8 cellular contexts compared by ENCODE assay signal in genomic region chr11:79461144-79461543, GRCh38. TPM values are rescaled to one million over a fixed set of nuclear protein-coding genes. Genes with fewer than 3 reads are reported as not detected.
DNase-seq lines count a peak whose midpoint lies in the region; ATAC-seq and TF ChIP-seq lines count a peak whose summit lies in the region.

No MANE protein-coding gene starts in this region.

- intact Hi-C loops in Right ventricle myocardium superior (cut with DNase I), result no loop called here
- intact Hi-C loops in naive thymus-derived CD4-positive, alpha-beta T cell (cut with micrococcal nuclease), result no loop called here

- no peaks in the 10 kb centered on the region for H3K9me3 ChIP-seq in right atrium auricular region
- no peaks in the 10 kb centered on the region for H3K9me3 ChIP-seq in naive thymus-derived CD4-positive, alpha-beta T cell (ENCODE audit: control insufficient read depth in 2 of 3, low read length in 3 of 3)

- TF ChIP-seq CTCF in right atrium auricular region (IDR thresholded peaks at IDR 0.05), result peak in 1 of 2 donors; percentile 66
- TF ChIP-seq CTCF in nephron (IDR thresholded peaks at IDR 0.05; ENCODE audit: unreplicated experiment in 3 of 3), result peak; percentile 57 to 67 (median 60)

- H3K4me3 ChIP-seq in right atrium auricular region, result no peak overlapping the region
- no peak overlapping the region for H3K4me3 ChIP-seq in naive thymus-derived CD4-positive, alpha-beta T cell (ENCODE audit: low read length)

- H3K4me1 ChIP-seq in right atrium auricular region, result no peaks in the 10 kb centered on the region
- no peaks in the 10 kb centered on the region for H3K4me1 ChIP-seq in naive thymus-derived CD4-positive, alpha-beta T cell (ENCODE audit: control insufficient read depth in 2 of 2, insufficient read depth in 2 of 2, low read length in 2 of 2)

- CTCF ChIA-PET in naive thymus-derived CD4-positive, alpha-beta T cell (lab: Charles Lee), result no interaction called here

- no peak overlapping the region for H3K27ac Mint-ChIP-seq in nephron
- no peak overlapping the region for H3K27ac Mint-ChIP-seq in naive thymus-derived CD4-positive, alpha-beta T cell

- H3K27ac ChIP-seq in right atrium auricular region, result no peak overlapping the region
- H3K27ac ChIP-seq in naive thymus-derived CD4-positive, alpha-beta T cell (ENCODE audit: low read depth, low read length), result no peak overlapping the region

- no peak overlapping the region for H3K4me3 Mint-ChIP-seq in nephron
- H3K4me3 Mint-ChIP-seq in naive thymus-derived CD4-positive, alpha-beta T cell, result no peak overlapping the region

- H3K36me3 ChIP-seq in right atrium auricular region, result no peaks in the 10 kb centered on the region
- H3K36me3 ChIP-seq in naive thymus-derived CD4-positive, alpha-beta T cell (ENCODE audit: control insufficient read depth in 2 of 3, insufficient read depth in 3 of 3, low read length in 3 of 3), result no peaks in the 10 kb centered on the region

- ATAC-seq in Right ventricle myocardium superior (ENCODE audit: poor library complexity), result peak; percentile 83
- ATAC-seq in naive thymus-derived CD4-positive, alpha-beta T cell, result no peak

- POLR2A ChIA-PET in naive thymus-derived CD4-positive, alpha-beta T cell (lab: Charles Lee), result no interaction called here

- H3K9me3 Mint-ChIP-seq in nephron, result no peaks in the 10 kb centered on the region
- peaks cover 0 to 6% (median 0%) of the 10 kb centered on the region in 11 donors for H3K9me3 Mint-ChIP-seq in naive thymus-derived CD4-positive, alpha-beta T cell

- H3K27me3 Mint-ChIP-seq in nephron (ENCODE audit: low read depth), result peaks cover 7% of the 10 kb centered on the region
- H3K27me3 Mint-ChIP-seq in naive thymus-derived CD4-positive, alpha-beta T cell, result peaks cover 0 to 12% (median 4%) of the 10 kb centered on the region in 5 donors

- H3K4me1 Mint-ChIP-seq in nephron, result peaks cover 7% of the 10 kb centered on the region
- H3K4me1 Mint-ChIP-seq in naive thymus-derived CD4-positive, alpha-beta T cell, result no peaks in the 10 kb centered on the region

- no peaks in the 10 kb centered on the region for H3K27me3 ChIP-seq in right atrium auricular region
- H3K27me3 ChIP-seq in naive thymus-derived CD4-positive, alpha-beta T cell (ENCODE audit: control insufficient read depth in 2 of 2, insufficient read depth in 2 of 2, low read length in 2 of 2), result no peaks in the 10 kb centered on the region

- DNase-seq in Right ventricle myocardium superior, result no peak
- DNase-seq in right atrium auricular region (ENCODE audit: low spot score), result no peak
- peak; percentile 44 for DNase-seq in M059J (ENCODE audit: low read depth)
- DNase-seq in dedifferentiated amniotic fluid mesenchymal stem cell (ENCODE audit: extremely low spot score), result peak; percentile 27
- DNase-seq in stimulated activated CD4-positive, alpha-beta T cell treated with anti-CD3 and anti-CD28 coated beads, Interleukin-2, amount 100 ng/mL, for 24 hours, result no peak
- DNase-seq in naive thymus-derived CD4-positive, alpha-beta T cell, result no peak
- no peak for DNase-seq in NCI-H2107 treated with DMSO at 0.1 percent for 48 hours (lab: John Stamatoyannopoulos, UW; ENCODE audit: unreplicated experiment)

- no peaks in the 10 kb centered on the region for H3K36me3 Mint-ChIP-seq in nephron (ENCODE audit: low read depth)
- no peaks in the 10 kb centered on the region for H3K36me3 Mint-ChIP-seq in naive thymus-derived CD4-positive, alpha-beta T cell

RNA-seq across cellular contexts. Expression of gene TENM4, which starts 20.3 kb away (rescaled TPM):
- total RNA-seq in Right ventricle myocardium superior (0.81 TPM), right atrium auricular region (under 1 TPM; 0.30 to 0.98 TPM)
- total RNA-seq in M059J (2014; rRNA removed; shearing (Covaris generic)), result 5.5 and 22.6 TPM in 2 replicates
- total RNA-seq in naive thymus-derived CD4-positive, alpha-beta T cell, result under 1 TPM in 2 of 5 experiments, not detected in 3; 0.32 to 0.47 TPM
- polyA plus RNA-seq in naive thymus-derived CD4-positive, alpha-beta T cell, result not detected

Comparison
In these comparisons a context has a peak if more than half of its experiments do, and no peak if none do; other contexts are left out.
1. DNase-seq: peak in M059J (single experiment) and dedifferentiated amniotic fluid mesenchymal stem cell (single experiment); none in Right ventricle myocardium superior (single experiment), right atrium auricular region (single experiment), stimulated activated CD4-positive, alpha-beta T cell treated with anti-CD3 and anti-CD28 coated beads, Interleukin-2, amount 100 ng/mL, for 24 hours (0 of 2), naive thymus-derived CD4-positive, alpha-beta T cell (0 of 9) and NCI-H2107 treated with DMSO at 0.1 percent for 48 hours (single experiment).